7 cellular contexts compared by ENCODE assay signal in genomic region chr6:137006056-137006455, GRCh38. TPM values are rescaled to one million over a fixed set of nuclear protein-coding genes. Genes with fewer than 3 reads are reported as not detected.
"Had no signal": no experiment of that assay in that cellular context is flagged by ENCODE, and none has a peak within 500 bp of the region (broad histone marks: within the 10 kb centered on the region; RNA-seq: fewer than 3 reads in every experiment).

No MANE protein-coding gene starts in this region.

- H3K4me3 ChIP-seq: K562 had no signal

- DNase-seq: IMR-90, KBM-7 had no signal

- H3K27ac ChIP-seq: HL-60 had no signal

RNA-seq across cellular contexts. Expression of gene IL20RA, which starts 38.7 kb away (rescaled TPM):
- total RNA-seq: HepG2, HT1080, IMR-90, K562 had no signal
- polyA plus RNA-seq: HepG2, IgD-negative memory B cell, K562 had no signal
